8 cellular contexts compared by ENCODE assay signal in the genomic region with DNA sequence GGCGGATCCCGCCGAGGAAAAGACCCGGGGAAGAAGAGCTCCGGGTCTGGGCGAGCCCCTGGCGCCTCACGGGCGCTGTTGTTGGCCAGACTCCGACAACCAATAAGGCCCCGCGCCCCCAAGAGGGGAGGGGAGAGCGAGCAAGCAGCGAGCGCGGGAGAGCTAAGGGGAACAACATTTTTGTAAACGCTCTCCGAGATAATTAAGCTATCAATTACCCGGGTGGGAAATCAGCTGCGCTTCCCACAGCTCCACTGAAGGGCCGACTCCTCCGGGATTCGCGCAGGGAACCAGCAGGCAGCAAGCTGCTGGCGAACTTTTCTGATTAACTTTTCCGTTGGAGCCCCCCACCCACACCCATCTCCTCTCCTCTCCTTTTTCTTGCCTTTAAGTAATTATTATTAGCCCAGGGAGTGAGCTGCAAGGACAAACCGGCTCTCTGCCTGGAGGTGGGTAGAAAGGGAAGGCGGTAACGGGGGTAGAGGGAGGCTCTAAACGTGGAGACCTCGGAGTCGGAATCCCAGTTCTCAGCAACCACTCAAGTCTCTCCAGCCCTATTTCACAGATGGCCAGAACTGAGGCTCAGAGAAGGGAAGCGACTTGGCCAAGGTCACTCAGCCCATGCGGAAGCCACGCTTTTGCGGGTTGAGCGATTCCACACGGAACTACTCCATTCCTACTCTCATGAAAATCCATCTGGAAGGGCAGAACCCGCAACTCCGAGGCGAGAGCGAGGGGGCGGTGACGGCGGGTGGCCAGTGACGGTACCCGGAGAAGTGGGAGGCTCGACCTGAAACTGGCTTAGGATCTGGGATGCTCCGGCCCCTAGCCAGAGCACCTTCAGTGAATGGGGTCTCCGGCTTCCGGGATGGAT. TPM values are rescaled to one million over a fixed set of nuclear protein-coding genes. Genes with fewer than 3 reads are reported as not detected.
DNase-seq lines count a peak whose midpoint lies in the region; ATAC-seq and TF ChIP-seq lines count a peak whose summit lies in the region.

No MANE protein-coding gene starts in this region.

- H3K27me3 ChIP-seq in BE2C (no peaks in the 10 kb centered on the region), dorsolateral prefrontal cortex (no peaks in the 10 kb centered on the region), brain microvascular endothelial cell (replicated peaks) (peaks cover 31% of the 10 kb centered on the region)

- peak overlapping the region in 31 of 59 donors; percentile 7 to 83 (median 60) for H3K27ac ChIP-seq in dorsolateral prefrontal cortex
- H3K27ac ChIP-seq in brain microvascular endothelial cell, result no peak overlapping the region

- H3K36me3 ChIP-seq in BE2C, result peaks cover 33% of the 10 kb centered on the region
- H3K36me3 ChIP-seq in brain microvascular endothelial cell (replicated peaks), result no peaks in the 10 kb centered on the region

- intact Hi-C loops in dorsolateral prefrontal cortex (cut with DNase I), result loop anchor here (2.0 to 10.0 kb wide), 5 partner anchors 49 to 679 kb away; no protein-coding TSS in a partner anchor

- H3K9me3 ChIP-seq in BE2C, result no peaks in the 10 kb centered on the region

- ATAC-seq in GM18502 (IDR thresholded peaks at IDR 0.05; ENCODE audit: poor library complexity, unreplicated experiment) (no peak), HG02798 (IDR thresholded peaks at IDR 0.05; ENCODE audit: poor library complexity, unreplicated experiment) (no peak), HG02571 (IDR thresholded peaks at IDR 0.05; ENCODE audit: unreplicated experiment) (no peak)

- no peak overlapping the region for H3K27ac Mint-ChIP-seq in nephron

- H3K27me3 Mint-ChIP-seq in nephron (ENCODE audit: low read depth), result peaks cover 58% of the 10 kb centered on the region

- in situ Hi-C loops in brain microvascular endothelial cell (cut with HindIII; ENCODE audit: low pct_ligation_motif_present, low sequenced_read_pairs), result no loop called here

- H3K4me3 Mint-ChIP-seq in nephron, result peak overlapping the region; percentile 80 to 86 (median 81)

- no peaks in the 10 kb centered on the region for H3K36me3 Mint-ChIP-seq in nephron (ENCODE audit: low read depth)

- no peaks in the 10 kb centered on the region for H3K9me3 Mint-ChIP-seq in nephron

- H3K4me1 ChIP-seq in BE2C, result peaks cover 28% of the 10 kb centered on the region

- peaks cover 8% of the 10 kb centered on the region for H3K4me1 Mint-ChIP-seq in nephron

- H3K4me3 ChIP-seq in BE2C (ENCODE audit: low read depth, low read length), result peak overlapping the region; percentile 81
- peak overlapping the region; percentile 53 to 91 (median 74) for H3K4me3 ChIP-seq in dorsolateral prefrontal cortex
- H3K4me3 ChIP-seq in brain microvascular endothelial cell (ENCODE audit: low read depth, low read length), result no peak overlapping the region

- peak; percentile 39; the same call in 1 of the 2 replicates for TF ChIP-seq CTCF in BE2C (IDR thresholded peaks at IDR 0.05; ENCODE audit: low read depth, low read length)
- TF ChIP-seq CTCF in dorsolateral prefrontal cortex (IDR thresholded peaks at IDR 0.05 in 54 of 56, conservative IDR thresholded peaks at IDR 0.05 in 2 of 56; ENCODE audit: low read depth in 1 of 56, partially characterized antibody in 56 of 56), result peak in 20 of 56 donors; percentile 7 to 39 (median 20)
- TF ChIP-seq CTCF in nephron (IDR thresholded peaks at IDR 0.05; ENCODE audit: unreplicated experiment in 3 of 3), result peak in 1 of 3 experiments; percentile 13
- TF ChIP-seq CTCF in brain microvascular endothelial cell (IDR thresholded peaks at IDR 0.05; ENCODE audit: low read depth, low read length, missing control alignments), result no peak

- DNase-seq in BE2C (peak; percentile 86), HuH-7.5 (ENCODE audit: low spot score) (peak; percentile 27), dorsolateral prefrontal cortex (peak in 4 of 10 donors; percentile 19 to 57 (median 27)), brain microvascular endothelial cell (no peak)

RNA-seq across cellular contexts. Expression of gene ASTN2, which starts 1.3 kb away (rescaled TPM):
- 53.7 TPM for polyA plus RNA-seq in BE2C (2012; ENCODE audit: insufficient read depth, insufficient read length, low read depth)
- total RNA-seq in dorsolateral prefrontal cortex, result 10 to 100 TPM; 33.6 to 67.1 (median 52.4) TPM
